9 cellular contexts compared by ENCODE assay signal in genomic region chr1:109193653-109194590, GRCh38. TPM values are rescaled to one million over a fixed set of nuclear protein-coding genes. Genes with fewer than 3 reads are reported as not detected.
DNase-seq lines count a peak whose midpoint lies in the region; ATAC-seq and TF ChIP-seq lines count a peak whose summit lies in the region.
"Had no signal": no experiment of that assay in that cellular context is flagged by ENCODE, and none has a peak within 500 bp of the region (broad histone marks: within the 10 kb centered on the region; RNA-seq: fewer than 3 reads in every experiment).

No MANE protein-coding gene starts in this region.

- H3K27ac ChIP-seq in right lobe of liver = no peak overlapping the region

- H3K27me3 ChIP-seq in right lobe of liver = no peaks in the 10 kb centered on the region

- H3K4me1 ChIP-seq in right lobe of liver = peaks cover 0 to 7% (median 0%) of the 10 kb centered on the region in 4 donors

- WGBS in right lobe of liver (ENCODE audit: insufficient coverage, low coverage, low lambda C conversion rate, missing lambda C conversion rate) = 29% methylated on average over 14 of the region's 14 CpGs

- intact Hi-C loops in right lobe of liver (cut with DNase I) = loop anchor here in 1 of 2 donors (5.0 kb wide), 1 partner anchor 77 kb away; no protein-coding TSS in a partner anchor

- H3K36me3 Mint-ChIP-seq in activated naive CD8-positive, alpha-beta T cell treated with anti-CD3 and anti-CD28 coated beads, Interleukin-2, amount 50 U/mL, for 24 hours (ENCODE audit: low read depth) = no peaks in the 10 kb centered on the region
- H3K36me3 Mint-ChIP-seq: activated naive CD4-positive, alpha-beta T cell treated with anti-CD3 and anti-CD28 coated beads, Interleukin-2, amount 50 U/mL, for 24 hours had no signal

- no peaks in the 10 kb centered on the region for H3K9me3 ChIP-seq in right lobe of liver

- no peaks in the 10 kb centered on the region for H3K27me3 Mint-ChIP-seq in activated naive CD8-positive, alpha-beta T cell treated with anti-CD3 and anti-CD28 coated beads, Interleukin-2, amount 50 U/mL, for 24 hours
- H3K27me3 Mint-ChIP-seq: activated naive CD4-positive, alpha-beta T cell treated with anti-CD3 and anti-CD28 coated beads, Interleukin-2, amount 50 U/mL, for 24 hours had no signal

- H3K27ac Mint-ChIP-seq in activated naive CD8-positive, alpha-beta T cell treated with anti-CD3 and anti-CD28 coated beads, Interleukin-2, amount 50 U/mL, for 24 hours = no peak overlapping the region
- H3K27ac Mint-ChIP-seq: activated naive CD4-positive, alpha-beta T cell treated with anti-CD3 and anti-CD28 coated beads, Interleukin-2, amount 50 U/mL, for 24 hours had no signal

- no peaks in the 10 kb centered on the region for H3K9me3 Mint-ChIP-seq in activated naive CD8-positive, alpha-beta T cell treated with anti-CD3 and anti-CD28 coated beads, Interleukin-2, amount 50 U/mL, for 24 hours
- H3K9me3 Mint-ChIP-seq: activated naive CD4-positive, alpha-beta T cell treated with anti-CD3 and anti-CD28 coated beads, Interleukin-2, amount 50 U/mL, for 24 hours had no signal

- H3K4me3 ChIP-seq in right lobe of liver = no peak overlapping the region

- peak; percentile 72 to 86 (median 78) for TF ChIP-seq CTCF in right lobe of liver (IDR thresholded peaks at IDR 0.05)

- H3K4me3 Mint-ChIP-seq in activated naive CD8-positive, alpha-beta T cell treated with anti-CD3 and anti-CD28 coated beads, Interleukin-2, amount 50 U/mL, for 24 hours = no peak overlapping the region
- H3K4me3 Mint-ChIP-seq: activated naive CD4-positive, alpha-beta T cell treated with anti-CD3 and anti-CD28 coated beads, Interleukin-2, amount 50 U/mL, for 24 hours had no signal

- H3K4me1 Mint-ChIP-seq in activated naive CD8-positive, alpha-beta T cell treated with anti-CD3 and anti-CD28 coated beads, Interleukin-2, amount 50 U/mL, for 24 hours = peaks cover 6% of the 10 kb centered on the region

- no peak for TF ChIP-seq POLR2A in right lobe of liver (IDR thresholded peaks at IDR 0.05)

- ATAC-seq in HG03354 (IDR thresholded peaks at IDR 0.05; ENCODE audit: poor library complexity, severe bottlenecking, unreplicated experiment) (peak; percentile 80), right lobe of liver (peak; percentile 73 to 96 (median 92)), HG03025 (IDR thresholded peaks at IDR 0.05; ENCODE audit: low FRiP score, unreplicated experiment) (no peak)
- ATAC-seq in activated naive CD8-positive, alpha-beta T cell treated with anti-CD3 and anti-CD28 coated beads, Interleukin-2, amount 50 U/mL, for 24 hours = peak; percentile 80
- ATAC-seq in stimulated activated naive CD8-positive, alpha-beta T cell treated with anti-CD3 and anti-CD28 coated beads, Interleukin-15, Interleukin-2, amounts not matched to agents 100 U/mL and 50 U/mL, for 24 hours = peak; percentile 58

- peak; percentile 66 for DNase-seq in DMS 273 (lab: John Stamatoyannopoulos, UW; ENCODE audit: unreplicated experiment)
- DNase-seq in DMS 273 treated with DMSO at 0.1 percent for 48 hours (lab: John Stamatoyannopoulos, UW) = no peak
- DNase-seq in SK-N-DZ (ENCODE audit: low spot score) = peak; percentile 35
- DNase-seq in activated naive CD8-positive, alpha-beta T cell treated with anti-CD3 and anti-CD28 coated beads, Interleukin-2, amount 50 U/mL, for 24 hours = peak; percentile 77
- peak in 2 of 3 donors; percentile 51 to 70 for DNase-seq in right lobe of liver
- peak; percentile 78 for DNase-seq in stimulated activated naive CD8-positive, alpha-beta T cell treated with anti-CD3 and anti-CD28 coated beads, Interleukin-15, Interleukin-2, amounts not matched to agents 100 U/mL and 50 U/mL, for 24 hours

- H3K36me3 ChIP-seq in right lobe of liver = no peaks in the 10 kb centered on the region

RNA-seq across cellular contexts. Expression of gene SARS1, which starts 19.8 kb away (rescaled TPM):
- polyA plus RNA-seq in SK-N-DZ (2014; cell fraction: cytosol; rRNA removed) = 236 and 294 TPM in 2 replicates
- 179 and 180 TPM in 2 replicates for polyA plus RNA-seq in SK-N-DZ (2014; cell fraction: nucleus; rRNA removed)
- total RNA-seq in right lobe of liver = 100 to 1,000 TPM in 2 of 6 experiments, 10 to 100 TPM in 4; 73.5 to 123 (median 91.6) TPM

RNA-seq across cellular contexts. Expression of gene CELSR2, which starts 55.4 kb away (rescaled TPM):
- polyA plus RNA-seq in SK-N-DZ (2014; cell fraction: cytosol; rRNA removed) = 13.3 and 16.5 TPM in 2 replicates
- 19.1 and 33.5 TPM in 2 replicates for polyA plus RNA-seq in SK-N-DZ (2014; cell fraction: nucleus; rRNA removed)
- total RNA-seq in right lobe of liver = 1 to 10 TPM; 1.3 to 3.3 (median 3.0) TPM
